Comparison of ENCODE assay signal across 8 cellular contexts in genomic region chr11:123430736-123431356, GRCh38. TPM values are rescaled to one million over a fixed set of nuclear protein-coding genes. Genes with fewer than 3 reads are reported as not detected.
DNase-seq lines count a peak whose midpoint lies in the region; ATAC-seq and TF ChIP-seq lines count a peak whose summit lies in the region.

No MANE protein-coding gene starts in this region.

- H3K4me3 Mint-ChIP-seq in T-helper 2 cell treated with Interferon-gamma antibody and Interleukin-4, amounts not matched to agents 5 μg/mL and 100 μg/mL, for 36 hours, result peak overlapping the region; percentile 96

- CTCF ChIA-PET in mammary epithelial cell (lab: Charles Lee; ENCODE audit: low non-redundant PET), result no interaction called here

- H3K4me1 ChIP-seq in ACC112 (ENCODE audit: control insufficient read depth, insufficient read depth, low read length, unreplicated experiment) (peaks cover 9% of the 10 kb centered on the region), mammary epithelial cell (ENCODE audit: insufficient read depth, low read length) (peaks cover 11% of the 10 kb centered on the region)

- dilution Hi-C loops in mammary epithelial cell (cut with HindIII; ENCODE audit: low sequenced_read_pairs), result no loop called here

- peaks cover 42% of the 10 kb centered on the region for H3K4me1 Mint-ChIP-seq in T-helper 2 cell treated with Interferon-gamma antibody and Interleukin-4, amounts not matched to agents 5 μg/mL and 100 μg/mL, for 36 hours (ENCODE audit: low read depth)

- H3K9me3 Mint-ChIP-seq in T-helper 2 cell treated with Interferon-gamma antibody and Interleukin-4, amounts not matched to agents 5 μg/mL and 100 μg/mL, for 36 hours, result no peaks in the 10 kb centered on the region

- TF ChIP-seq CTCF in mammary epithelial cell (conservative IDR thresholded peaks at IDR 0.05 in 1 of 2, IDR thresholded peaks at IDR 0.05 in 1 of 2; ENCODE audit: extremely low read depth in 1 of 2, insufficient read depth in 1 of 2, low read depth in 1 of 2, low read length in 2 of 2), result no peak

- H3K4me3 ChIP-seq in ACC112 (ENCODE audit: low read depth, low read length) (peak overlapping the region; percentile 84), mammary epithelial cell (replicated peaks in 1 of 3; ENCODE audit: insufficient read depth in 1 of 3, low read depth in 2 of 3, low read length in 3 of 3) (peak overlapping the region; percentile 32 to 40 (median 33))

- peaks cover 45% of the 10 kb centered on the region for H3K27me3 ChIP-seq in ACC112 (ENCODE audit: insufficient read depth, low read length)
- H3K27me3 ChIP-seq in mammary epithelial cell (ENCODE audit: insufficient read depth, low read length), result peaks cover 17% of the 10 kb centered on the region

- H3K27ac Mint-ChIP-seq in T-helper 2 cell treated with Interferon-gamma antibody and Interleukin-4, amounts not matched to agents 5 μg/mL and 100 μg/mL, for 36 hours, result peak overlapping the region; percentile 95

- H3K9ac ChIP-seq in mammary epithelial cell (ENCODE audit: insufficient read depth, low read length), result no peak overlapping the region

- peak overlapping the region; percentile 78 for H2AFZ ChIP-seq in ACC112 (ENCODE audit: low read length, unreplicated experiment)
- H2AFZ ChIP-seq in mammary epithelial cell (ENCODE audit: low read depth, low read length), result peak overlapping the region; percentile 82

- H4K20me1 ChIP-seq in mammary epithelial cell (ENCODE audit: insufficient read depth, low read length), result no peaks in the 10 kb centered on the region

- H3K27ac ChIP-seq in ACC112 (ENCODE audit: low read depth, low read length), result no peak overlapping the region
- H3K27ac ChIP-seq in mammary epithelial cell (ENCODE audit: insufficient read depth, low read depth, low read length), result no peak overlapping the region

- no peaks in the 10 kb centered on the region for H3K79me2 ChIP-seq in ACC112 (ENCODE audit: control insufficient read depth, insufficient read depth, low read length, unreplicated experiment)
- no peaks in the 10 kb centered on the region for H3K79me2 ChIP-seq in mammary epithelial cell (ENCODE audit: insufficient read depth, low read length)

- H3K36me3 Mint-ChIP-seq in T-helper 2 cell treated with Interferon-gamma antibody and Interleukin-4, amounts not matched to agents 5 μg/mL and 100 μg/mL, for 36 hours (ENCODE audit: low read depth), result peaks cover 28% of the 10 kb centered on the region

- ATAC-seq in GM18868 (IDR thresholded peaks at IDR 0.05; ENCODE audit: unreplicated experiment) (peak; percentile 45), HG03460 (IDR thresholded peaks at IDR 0.05; ENCODE audit: unreplicated experiment) (peak; percentile 42), left colon (peak; percentile 85)

- in situ Hi-C loops in mammary epithelial cell (cut with MboI; ENCODE audit: low sequenced_read_pairs in 2 of 2), result no loop called here

- 15% methylated on average over 24 of the region's 61 CpGs for WGBS in mammary epithelial cell (ENCODE audit: low coverage, missing lambda C conversion rate)

- peak overlapping the region; percentile 83 for H3K4me2 ChIP-seq in mammary epithelial cell (ENCODE audit: insufficient read depth, low read depth, low read length)

- H3K36me3 ChIP-seq in ACC112 (ENCODE audit: insufficient read depth, low read length), result no peaks in the 10 kb centered on the region
- H3K36me3 ChIP-seq in mammary epithelial cell (ENCODE audit: insufficient read depth, low read length), result no peaks in the 10 kb centered on the region

- BruUV-seq in mammary epithelial cell (replicated peaks; lab: Mats Ljungman, UMichigan), result no TSS peak

- no peaks in the 10 kb centered on the region for H3K27me3 Mint-ChIP-seq in T-helper 2 cell treated with Interferon-gamma antibody and Interleukin-4, amounts not matched to agents 5 μg/mL and 100 μg/mL, for 36 hours (ENCODE audit: low read depth)

- peak; percentile 81 for DNase-seq in T-helper 2 cell treated with Interferon-gamma antibody and Interleukin-4, amounts not matched to agents 5 μg/mL and 100 μg/mL, for 36 hours (ENCODE audit: low spot score)
- DNase-seq in mammary epithelial cell (peak; percentile 1), left colon (peak; percentile 70 to 78), HuH-7 (ENCODE audit: low spot score) (no peak)
- peak; percentile 41 to 49 for DNase-seq in stimulated activated CD4-positive, alpha-beta T cell treated with anti-CD3 and anti-CD28 coated beads, Interleukin-2, amount 100 ng/mL, for 48 hours

- intact Hi-C loops in mammary epithelial cell (cut with micrococcal nuclease) (no loop called here), left colon (cut with DNase I, micrococcal nuclease) (no loop called here)

- no peaks in the 10 kb centered on the region for H3K9me3 ChIP-seq in mammary epithelial cell (replicated peaks; ENCODE audit: insufficient read depth, low read length)

RNA-seq across cellular contexts. Expression of gene GRAMD1B, which starts 0.8 kb away (rescaled TPM):
- under 1 TPM in 1 of 2 donors, not detected in 1; 0.17 TPM for total RNA-seq in mammary epithelial cell
- polyA plus RNA-seq in mammary epithelial cell, result 0.05 TPM
- polyA minus RNA-seq in mammary epithelial cell, result not detected
- total RNA-seq in left colon, result 1 to 10 TPM; 3.1 to 3.5 TPM
